Comparison of ENCODE assay signal across 1 cellular context in genomic region chr7:108164946-108165345, GRCh38.
TF ChIP-seq lines count a peak whose summit lies in the region.

No MANE protein-coding gene starts in this region.

TF ChIP-seq in GM12878, 131 proteins besides CTCF, POLR2A, EP300 and RAD21:
- no peak for TF ChIP-seq PRDM15 (CRISPR knock-in tag; IDR thresholded peaks at IDR 0.05)
- TF ChIP-seq BACH1 (IDR thresholded peaks at IDR 0.05; ENCODE audit: borderline replicate concordance), result no peak
- no peak for TF ChIP-seq DPF2 (IDR thresholded peaks at IDR 0.05)
- TF ChIP-seq ELK1 (IDR thresholded peaks at IDR 0.05; ENCODE audit: low read depth, low read length), result no peak
- TF ChIP-seq ZNF687 (IDR thresholded peaks at IDR 0.05), result no peak
- no peak for TF ChIP-seq FOXM1 (IDR thresholded peaks at IDR 0.05; ENCODE audit: low read depth, low read length)
TF ChIP-seq in GM12878: peak in this region for 0.
